In genomic region chr4:4228356-4228668, GRCh38 we compare ENCODE assay signal across 30 cellular contexts. TPM values are rescaled to one million over a fixed set of nuclear protein-coding genes. Genes with fewer than 3 reads are reported as not detected.
"Had no signal": no experiment of that assay in that cellular context is flagged by ENCODE, and none has a peak within 500 bp of the region (broad histone marks: within the 10 kb centered on the region; RNA-seq: fewer than 3 reads in every experiment).

No MANE protein-coding gene starts in this region.

- H3K9ac ChIP-seq: parathyroid adenoma had no signal

- H3K4me1 Mint-ChIP-seq: mesothelial cell of epicardium had no signal

- H3K27ac Mint-ChIP-seq: mesothelial cell of epicardium; naive B cell; natural killer cell treated with Interleukin-12 subunit alpha and Interleukin-12 subunit beta and Interleukin-15 and Interleukin-18, amount 100 ng/mL, for 72 hours; stimulated activated memory B cell treated with anti-CD40 and anti-IgM and Interleukin-4, amounts not matched to agents 10 μg/mL and 1 μg/mL and 100 μg/mL, for 72 hours; stimulated activated naive CD8-positive, alpha-beta T cell treated with anti-CD3 and anti-CD28 coated beads, Interleukin-15, amount 100 ng/mL, for 72 hours had no signal

- H3K79me2 ChIP-seq: parathyroid adenoma had no signal

- H3K36me3 ChIP-seq: left ventricle myocardium inferior, right lobe of liver, transverse colon, upper lobe of left lung, vagina had no signal

- H3K4me3 Mint-ChIP-seq: mesothelial cell of epicardium; natural killer cell treated with Interleukin-12 subunit alpha and Interleukin-12 subunit beta and Interleukin-15 and Interleukin-18, amount 100 ng/mL, for 72 hours; stimulated activated memory B cell treated with anti-CD40 and anti-IgM and Interleukin-4, amounts not matched to agents 10 μg/mL and 1 μg/mL and 100 μg/mL, for 72 hours had no signal

- H3K27ac ChIP-seq: left ventricle myocardium inferior, parathyroid adenoma, psoas muscle, right lobe of liver, transverse colon, upper lobe of left lung, vagina had no signal

- DNase-seq: hypothalamus; islet precursor cell; left ventricle myocardium inferior; mesendoderm; naive B cell; psoas muscle; right lobe of liver; stimulated activated CD4-positive, alpha-beta T cell treated with anti-CD3 and anti-CD28 coated beads, Interleukin-1b, Interleukin-23, amount 100 ng/mL, for 48 hours; stimulated activated CD4-positive, alpha-beta T cell treated with anti-CD3 and anti-CD28 coated beads, Interleukin-2, amount 100 ng/mL, for 48 hours; stimulated activated CD4-positive, alpha-beta T cell treated with anti-CD3 and anti-CD28 coated beads, Interleukin-4, amount 100 ng/mL, for 4 hours; stimulated activated CD8-positive, alpha-beta memory T cell treated with anti-CD3 and anti-CD28 coated beads, Interleukin-4, amount 100 ng/mL, for 48 hours; stimulated activated naive CD4-positive, alpha-beta T cell treated with Interleukin-2 at 50 U/mL for 16 hours; stimulated activated naive CD8-positive, alpha-beta T cell treated with anti-CD3 and anti-CD28 coated beads, Interleukin-15, amount 100 ng/mL, for 72 hours; substantia nigra; transverse colon had no signal

- H2AFZ ChIP-seq: parathyroid adenoma had no signal

- H3K4me3 ChIP-seq: left ventricle myocardium inferior, lung, psoas muscle, right lobe of liver, smooth muscle cell, transverse colon, upper lobe of left lung, vagina had no signal

- ATAC-seq: natural killer cell treated with Interleukin-12 subunit alpha and Interleukin-12 subunit beta and Interleukin-15 and Interleukin-18, amount 100 ng/mL, for 72 hours; psoas muscle; right lobe of liver; stimulated activated memory B cell treated with anti-CD40 and anti-IgM and Interleukin-4, amounts not matched to agents 10 μg/mL and 1 μg/mL and 100 μg/mL, for 72 hours; stimulated activated naive CD8-positive, alpha-beta T cell treated with anti-CD3 and anti-CD28 coated beads, Interleukin-15, amount 100 ng/mL, for 72 hours had no signal

- H3K4me2 ChIP-seq: smooth muscle cell had no signal

- H3K9me3 Mint-ChIP-seq: natural killer cell treated with Interleukin-12 subunit alpha and Interleukin-12 subunit beta and Interleukin-15 and Interleukin-18, amount 100 ng/mL, for 72 hours had no signal

- H3K4me1 ChIP-seq: parathyroid adenoma, psoas muscle, right lobe of liver, transverse colon, vagina had no signal

- H3K27me3 ChIP-seq: right lobe of liver had no signal

RNA-seq across cellular contexts. Expression of gene OTOP1, which starts 1.6 kb away (rescaled TPM):
- total RNA-seq: kidney epithelial cell; left ventricle myocardium inferior; lung; mesothelial cell of epicardium; mononuclear cell; natural killer cell treated with Interleukin-12 subunit alpha and Interleukin-12 subunit beta and Interleukin-15 and Interleukin-18, amount 100 ng/mL, for 72 hours; osteocyte; posterior vena cava; psoas muscle; right lobe of liver; skeletal muscle tissue; smooth muscle cell; temporal lobe; transverse colon; upper lobe of left lung; urinary bladder; vagina had no signal
- polyA plus RNA-seq: lung, psoas muscle, smooth muscle cell, urinary bladder had no signal
